In genomic region chr1:212561501-212561931, GRCh38 we compare ENCODE assay signal across 13 cellular contexts. TPM values are rescaled to one million over a fixed set of nuclear protein-coding genes. Genes with fewer than 3 reads are reported as not detected.
DNase-seq lines count a peak whose midpoint lies in the region; ATAC-seq and TF ChIP-seq lines count a peak whose summit lies in the region.
"Had no signal": no experiment of that assay in that cellular context is flagged by ENCODE, and none has a peak within 500 bp of the region (broad histone marks: within the 10 kb centered on the region; RNA-seq: fewer than 3 reads in every experiment).

No MANE protein-coding gene starts in this region.

- H3K27ac Mint-ChIP-seq in activated CD4-positive, alpha-beta memory T cell treated with anti-CD3 and anti-CD28 coated beads for 36 hours: no peak overlapping the region
- H3K27ac Mint-ChIP-seq: activated naive CD8-positive, alpha-beta T cell had no signal

- intact Hi-C loops in activated CD4-positive, alpha-beta memory T cell treated with anti-CD3 and anti-CD28 coated beads for 36 hours (cut with micrococcal nuclease): no loop called here

- H3K4me3 ChIP-seq in skeletal muscle satellite cell (ENCODE audit: low read length): no peak overlapping the region

- H3K9ac ChIP-seq in skeletal muscle satellite cell (ENCODE audit: low read depth, low read length): peak overlapping the region; percentile 3

- ATAC-seq in SK-N-SH treated with all-trans-retinoic acid at 6 μM for 48 hours (peak; percentile 67), GM19035 (IDR thresholded peaks at IDR 0.05; ENCODE audit: unreplicated experiment) (no peak)

- H3K4me1 ChIP-seq in skeletal muscle satellite cell (ENCODE audit: control insufficient read depth, insufficient read depth, low read length): peaks cover 28% of the 10 kb centered on the region

- H3K4me2 ChIP-seq in skeletal muscle satellite cell (ENCODE audit: low read length): peak overlapping the region; percentile 61

- H3K4me1 Mint-ChIP-seq in activated CD4-positive, alpha-beta memory T cell treated with anti-CD3 and anti-CD28 coated beads for 36 hours (ENCODE audit: low read depth): peaks cover 31% of the 10 kb centered on the region

- no peaks in the 10 kb centered on the region for H3K36me3 ChIP-seq in skeletal muscle satellite cell (ENCODE audit: insufficient read depth, low read length)
- H3K36me3 ChIP-seq: WERI-Rb-1 had no signal

- H3K27me3 ChIP-seq in skeletal muscle satellite cell (ENCODE audit: control insufficient read depth, insufficient read depth, low read length): peaks cover 3% of the 10 kb centered on the region

- no peaks in the 10 kb centered on the region for H3K9me3 ChIP-seq in skeletal muscle satellite cell (replicated peaks; ENCODE audit: low read length)

- H3K9me3 Mint-ChIP-seq in activated CD4-positive, alpha-beta memory T cell treated with anti-CD3 and anti-CD28 coated beads for 36 hours: peaks cover 4% of the 10 kb centered on the region

- H3K4me3 Mint-ChIP-seq in activated CD4-positive, alpha-beta memory T cell treated with anti-CD3 and anti-CD28 coated beads for 36 hours: no peak overlapping the region
- H3K4me3 Mint-ChIP-seq: activated naive CD8-positive, alpha-beta T cell had no signal

- H3K36me3 Mint-ChIP-seq in activated CD4-positive, alpha-beta memory T cell treated with anti-CD3 and anti-CD28 coated beads for 36 hours: no peaks in the 10 kb centered on the region
- H3K36me3 Mint-ChIP-seq: activated naive CD8-positive, alpha-beta T cell had no signal

- CTCF ChIA-PET in activated CD4-positive, alpha-beta memory T cell treated with anti-CD3 and anti-CD28 coated beads for 36 hours (lab: Charles Lee): no interaction called here

- DNase-seq in GM04503 (ENCODE audit: low read depth): peak; percentile 51
- peak; percentile 58 for DNase-seq in fibroblast of peridontal ligament (ENCODE audit: extremely low read depth)
- DNase-seq in activated CD4-positive, alpha-beta memory T cell treated with anti-CD3 and anti-CD28 coated beads for 36 hours: no peak
- no peak for DNase-seq in NOMO-1 treated with dmso at 0.1 percent for 144 hours (lab: John Stamatoyannopoulos, UW; ENCODE audit: unreplicated experiment)
- DNase-seq in COLO829 (ENCODE audit: low spot score): no peak
- DNase-seq: GDM1, Kasumi-1, NCI-H82, WERI-Rb-1 had no signal

- POLR2A ChIA-PET in activated CD4-positive, alpha-beta memory T cell treated with anti-CD3 and anti-CD28 coated beads for 36 hours (lab: Charles Lee): no interaction called here

- peaks cover 6% of the 10 kb centered on the region for H3K27me3 Mint-ChIP-seq in activated CD4-positive, alpha-beta memory T cell treated with anti-CD3 and anti-CD28 coated beads for 36 hours
- H3K27me3 Mint-ChIP-seq: activated naive CD8-positive, alpha-beta T cell had no signal

TF ChIP-seq in SK-N-SH treated with all-trans-retinoic acid at 6 μM for 48 hours, 23 proteins besides CTCF, POLR2A, EP300 and RAD21:
- TF ChIP-seq RARB (CRISPR knock-in tag; IDR thresholded peaks at IDR 0.05): no peak
- TF ChIP-seq CSRNP3 (CRISPR knock-in tag; IDR thresholded peaks at IDR 0.05): no peak
- no peak for TF ChIP-seq ZFP3 (CRISPR knock-in tag; IDR thresholded peaks at IDR 0.05)
- peak; percentile 55; the same call in 1 of the 2 replicates for TF ChIP-seq OSR1 (CRISPR knock-in tag; IDR thresholded peaks at IDR 0.05)

RNA-seq across cellular contexts. Expression of gene ATF3, which starts 47.0 kb away (rescaled TPM):
- 2.0 and 3.0 TPM in 2 replicates for total RNA-seq in skeletal muscle satellite cell (2012; rRNA removed)
- 10 to 100 TPM; 49.7 to 51.5 TPM for total RNA-seq in activated CD4-positive, alpha-beta memory T cell treated with anti-CD3 and anti-CD28 coated beads for 36 hours

Comparison
In these comparisons a context has a peak if more than half of its experiments do, and no peak if none do; other contexts are left out.
1. DNase-seq: peak in GM04503 (single experiment) and fibroblast of peridontal ligament (single experiment); none in activated CD4-positive, alpha-beta memory T cell treated with anti-CD3 and anti-CD28 coated beads for 36 hours (single experiment), NOMO-1 treated with dmso at 0.1 percent for 144 hours (single experiment) and COLO829 (single experiment).